Comparison of ENCODE assay signal across 22 cellular contexts in the genomic region with DNA sequence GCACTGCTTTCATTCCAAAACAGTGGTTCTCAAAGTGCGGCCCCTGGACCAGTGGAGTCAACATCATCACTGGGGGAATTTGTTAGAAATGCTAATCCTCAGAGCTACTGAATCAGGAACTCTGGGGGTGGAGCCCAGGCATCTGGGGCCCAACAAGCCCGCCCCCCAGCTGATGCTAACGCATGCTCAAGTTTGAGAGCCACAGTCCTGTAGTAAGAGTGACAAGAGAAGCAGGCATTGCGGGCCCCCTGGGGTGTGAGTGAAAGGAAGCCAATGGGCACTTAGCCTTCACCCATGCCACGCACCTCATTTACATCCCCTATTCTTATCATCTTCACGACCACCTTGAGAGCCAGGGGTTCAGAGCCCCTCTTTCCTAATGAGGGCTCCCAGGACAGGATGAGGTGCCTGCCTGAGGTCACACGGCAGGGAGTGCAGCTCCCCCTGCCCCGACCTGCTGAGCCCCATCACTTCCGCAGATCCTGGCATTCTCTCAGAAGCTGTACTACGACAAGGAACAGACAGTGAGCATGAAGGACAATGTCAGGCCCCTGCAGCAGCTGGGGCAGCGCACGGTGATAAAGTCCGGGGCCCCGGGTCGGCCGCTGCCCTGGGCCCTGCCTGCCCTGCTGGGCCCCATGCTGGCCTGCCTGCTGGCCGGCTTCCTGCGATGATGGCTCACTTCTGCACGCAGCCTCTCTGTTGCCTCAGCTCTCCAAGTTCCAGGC. TPM values are rescaled to one million over a fixed set of nuclear protein-coding genes. Genes with fewer than 3 reads are reported as not detected.
A peak's percentile ranks its signal among the peaks of the same experiment; 100 is the strongest.
DNase-seq lines count a peak whose midpoint lies in the region; ATAC-seq and TF ChIP-seq lines count a peak whose summit lies in the region.
"Had no signal": no experiment of that assay in that cellular context is flagged by ENCODE, and none has a peak within 500 bp of the region (broad histone marks: within the 10 kb centered on the region; RNA-seq: fewer than 3 reads in every experiment).

No MANE protein-coding gene starts in this region.

- peaks cover 10% of the 10 kb centered on the region for H3K27me3 ChIP-seq in lower lobe of right lung (ENCODE audit: low read depth)
- H3K27me3 ChIP-seq: breast epithelium had no signal

- H3K36me3 ChIP-seq in HEK293 (ENCODE audit: control insufficient read depth in 2 of 2, insufficient read depth in 1 of 2, low read length in 2 of 2), result no peaks in the 10 kb centered on the region
- no peaks in the 10 kb centered on the region for H3K36me3 ChIP-seq in lower lobe of right lung
- H3K36me3 ChIP-seq: breast epithelium, esophagus muscularis mucosa, WERI-Rb-1 had no signal

- H3K27ac ChIP-seq in HEK293 (ENCODE audit: extremely low read depth, low read depth, low read length) (no peak overlapping the region), lower lobe of right lung (no peak overlapping the region)
- H3K27ac ChIP-seq: breast epithelium, esophagus muscularis mucosa, RWPE1, WERI-Rb-1 had no signal

- in situ Hi-C loops in GM13976 (cut with MboI; ENCODE audit: low sequenced_read_pairs, unreplicated experiment), result no loop called here

- H3K4me3 ChIP-seq in HEK293 (ENCODE audit: low read depth, low read length) (no peak overlapping the region), lower lobe of right lung (no peak overlapping the region)
- H3K4me3 ChIP-seq: breast epithelium, esophagus muscularis mucosa had no signal

- DNase-seq in GM13976 (ENCODE audit: low spot score) (peak; percentile 26), cerebellar cortex (ENCODE audit: low spot score) (peak; percentile 23), lower lobe of right lung (peak; percentile 22), NCI-H1417 treated with DMSO at 0.1 percent for 48 hours (lab: John Stamatoyannopoulos, UW) (no peak)
- DNase-seq in activated effector memory CD4-positive, alpha-beta T cell treated with Interleukin-2 at 50 U/mL for 16 hours, result no peak
- DNase-seq in activated CD4-positive, alpha-beta T cell treated with anti-CD3 and anti-CD28 coated beads for 48 hours, result no peak
- DNase-seq: Calu3, GF-D8, glutamatergic neuron, islet precursor cell, MM.1S, NCI-H1930, WERI-Rb-1 had no signal

- POLR2A ChIA-PET in HEK293 (lab: Yijun Ruan, JAX), result no interaction called here

- H3K4me1 ChIP-seq in HEK293 (ENCODE audit: control insufficient read depth, insufficient read depth, low read length) (no peaks in the 10 kb centered on the region), lower lobe of right lung (peaks cover 35% of the 10 kb centered on the region)
- H3K4me1 ChIP-seq: breast epithelium had no signal

- no peak for TF ChIP-seq CTCF in GM13976 (IDR thresholded peaks at IDR 0.05; ENCODE audit: borderline replicate concordance, control extremely low read depth, extremely low read depth, insufficient read depth, missing control alignments)
- no peak for TF ChIP-seq CTCF in HEK293 (tag by site-specific recombination; IDR thresholded peaks at IDR 0.05)
- TF ChIP-seq CTCF in lower lobe of right lung (IDR thresholded peaks at IDR 0.05), result no peak

- H3K9me3 ChIP-seq in HEK293 (ENCODE audit: control insufficient read depth, insufficient read depth, low read depth, low read length) (no peaks in the 10 kb centered on the region), lower lobe of right lung (no peaks in the 10 kb centered on the region)
- H3K9me3 ChIP-seq: breast epithelium, esophagus muscularis mucosa had no signal

- CTCF ChIA-PET in HEK293 (lab: Yijun Ruan, JAX), result interaction anchor here (2.0 kb wide), 1 partner anchor 16 kb away, joined by 8 read pairs; no protein-coding TSS in a partner anchor

- ATAC-seq in lower lobe of right lung (no peak), GM18517 (IDR thresholded peaks at IDR 0.05; ENCODE audit: unreplicated experiment) (no peak)
- ATAC-seq: stimulated activated memory B cell treated with anti-CD40 and anti-IgM and Interleukin-4, amounts not matched to agents 10 μg/mL and 1 μg/mL and 100 μg/mL, for 72 hours had no signal

- intact Hi-C loops in lower lobe of right lung (cut with DNase I), result no loop called here

TF ChIP-seq in HEK293, 187 proteins besides CTCF, POLR2A, EP300 and RAD21:
- TF ChIP-seq, protein P1, sequence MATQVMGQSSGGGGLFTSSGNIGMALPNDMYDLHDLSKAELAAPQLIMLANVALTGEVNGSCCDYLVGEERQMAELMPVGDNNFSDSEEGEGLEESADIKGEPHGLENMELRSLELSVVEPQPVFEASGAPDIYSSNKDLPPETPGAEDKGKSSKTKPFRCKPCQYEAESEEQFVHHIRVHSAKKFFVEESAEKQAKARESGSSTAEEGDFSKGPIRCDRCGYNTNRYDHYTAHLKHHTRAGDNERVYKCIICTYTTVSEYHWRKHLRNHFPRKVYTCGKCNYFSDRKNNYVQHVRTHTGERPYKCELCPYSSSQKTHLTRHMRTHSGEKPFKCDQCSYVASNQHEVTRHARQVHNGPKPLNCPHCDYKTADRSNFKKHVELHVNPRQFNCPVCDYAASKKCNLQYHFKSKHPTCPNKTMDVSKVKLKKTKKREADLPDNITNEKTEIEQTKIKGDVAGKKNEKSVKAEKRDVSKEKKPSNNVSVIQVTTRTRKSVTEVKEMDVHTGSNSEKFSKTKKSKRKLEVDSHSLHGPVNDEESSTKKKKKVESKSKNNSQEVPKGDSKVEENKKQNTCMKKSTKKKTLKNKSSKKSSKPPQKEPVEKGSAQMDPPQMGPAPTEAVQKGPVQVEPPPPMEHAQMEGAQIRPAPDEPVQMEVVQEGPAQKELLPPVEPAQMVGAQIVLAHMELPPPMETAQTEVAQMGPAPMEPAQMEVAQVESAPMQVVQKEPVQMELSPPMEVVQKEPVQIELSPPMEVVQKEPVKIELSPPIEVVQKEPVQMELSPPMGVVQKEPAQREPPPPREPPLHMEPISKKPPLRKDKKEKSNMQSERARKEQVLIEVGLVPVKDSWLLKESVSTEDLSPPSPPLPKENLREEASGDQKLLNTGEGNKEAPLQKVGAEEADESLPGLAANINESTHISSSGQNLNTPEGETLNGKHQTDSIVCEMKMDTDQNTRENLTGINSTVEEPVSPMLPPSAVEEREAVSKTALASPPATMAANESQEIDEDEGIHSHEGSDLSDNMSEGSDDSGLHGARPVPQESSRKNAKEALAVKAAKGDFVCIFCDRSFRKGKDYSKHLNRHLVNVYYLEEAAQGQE (tag by site-specific recombination; IDR thresholded peaks at IDR 0.05), result no peak
- TF ChIP-seq ZNF768 (tag by site-specific recombination; IDR thresholded peaks at IDR 0.05) (no peak), ZNF596 (tag by site-specific recombination; IDR thresholded peaks at IDR 0.05) (no peak), ZIC2 (tag by site-specific recombination; IDR thresholded peaks at IDR 0.05) (peak; percentile 88), ZBTB20 (tag by site-specific recombination; IDR thresholded peaks at IDR 0.05) (peak; percentile 21; the same call in 1 of the 2 replicates)

RNA-seq across cellular contexts. Expression of a gene that starts 9.1 kb away (rescaled TPM):
- 72.8 TPM for total RNA-seq in lower lobe of right lung
- total RNA-seq: activated T-helper 1 cell treated with anti-CD3 and anti-CD28 coated beads, Interleukin-12 subunit alpha, Interleukin-12 subunit beta, Interleukin-2, Interleukin-4 antibody, amounts not matched to agents 30 ng/mL and 10 ng/mL and 1 ng/mL, durations not matched to agents 14 hours and 24 hours and 36 hours; B cell; mesothelial cell of epicardium had no signal

Comparison
In these comparisons a context has a peak if more than half of its experiments do, and no peak if none do; other contexts are left out.
1. DNase-seq: peak in GM13976 (single experiment), cerebellar cortex (single experiment) and lower lobe of right lung (single experiment); none in activated effector memory CD4-positive, alpha-beta T cell treated with Interleukin-2 at 50 U/mL for 16 hours (single experiment), activated CD4-positive, alpha-beta T cell treated with anti-CD3 and anti-CD28 coated beads for 48 hours (single experiment) and NCI-H1417 treated with DMSO at 0.1 percent for 48 hours (single experiment).